ENCODE assay signal across 9 cellular contexts in the genomic region with DNA sequence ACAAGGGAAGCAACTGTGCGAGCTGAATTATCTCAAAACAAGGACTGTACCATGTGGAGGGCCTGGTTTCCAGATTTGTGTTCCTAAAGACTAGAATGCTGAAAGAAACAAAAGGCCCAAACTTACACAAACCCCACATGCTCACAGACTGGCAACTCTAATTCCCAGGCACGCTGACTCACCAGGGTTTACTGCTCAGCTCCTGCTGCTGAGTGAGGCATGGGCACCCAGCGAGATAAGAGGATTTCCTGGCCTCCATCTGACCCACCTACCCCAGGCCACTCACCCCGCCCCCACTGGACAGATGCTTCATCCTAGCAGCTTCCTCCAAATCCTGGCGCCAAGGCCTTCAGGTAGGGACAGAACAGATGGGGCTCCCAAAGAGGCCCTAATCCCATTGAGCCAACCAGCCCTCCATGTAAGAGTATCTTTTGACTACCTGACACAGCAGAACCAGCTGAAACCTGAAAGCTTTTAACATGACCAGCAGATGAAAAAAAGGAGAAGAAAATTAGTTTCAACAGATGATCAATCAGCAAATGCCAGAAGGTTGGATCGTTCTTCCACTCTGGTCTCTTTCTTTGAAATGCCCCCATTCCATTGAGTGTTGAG. TPM values are rescaled to one million over a fixed set of nuclear protein-coding genes. Genes with fewer than 3 reads are reported as not detected.
DNase-seq lines count a peak whose midpoint lies in the region; ATAC-seq and TF ChIP-seq lines count a peak whose summit lies in the region.
"Had no signal": no experiment of that assay in that cellular context is flagged by ENCODE, and none has a peak within 500 bp of the region (broad histone marks: within the 10 kb centered on the region; RNA-seq: fewer than 3 reads in every experiment).

No MANE protein-coding gene starts in this region.

- peak overlapping the region; percentile 42 for H3K27ac Mint-ChIP-seq in activated CD8-positive, alpha-beta T cell treated with anti-CD3 and anti-CD28 coated beads, Interleukin-2, amount 10 ng/mL, durations not matched to agents 7 days and 5 days
- peak overlapping the region; percentile 80 for H3K27ac Mint-ChIP-seq in glutamatergic neuron (ENCODE audit: unreplicated experiment)
- peak overlapping the region; percentile 96 for H3K27ac Mint-ChIP-seq in stimulated activated effector memory CD8-positive, alpha-beta T cell treated with anti-CD3 and anti-CD28 coated beads, Interleukin-12 subunit alpha, Interleukin-12 subunit beta, amount 100 ng/mL, for 72 hours
- H3K27ac Mint-ChIP-seq: IgD-negative memory B cell had no signal

- POLR2A ChIA-PET in activated CD8-positive, alpha-beta T cell treated with anti-CD3 and anti-CD28 coated beads, Interleukin-2, amount 10 ng/mL, durations not matched to agents 7 days and 5 days (lab: Charles Lee): interaction anchor here (0.5 to 1.2 kb wide), 2 partner anchors 8 to 273 kb away, joined by 3 to 4 read pairs; no protein-coding TSS in a partner anchor

- peaks cover 27% of the 10 kb centered on the region for H3K36me3 Mint-ChIP-seq in activated CD8-positive, alpha-beta T cell treated with anti-CD3 and anti-CD28 coated beads, Interleukin-2, amount 10 ng/mL, durations not matched to agents 7 days and 5 days (ENCODE audit: low read depth)
- H3K36me3 Mint-ChIP-seq in glutamatergic neuron (ENCODE audit: unreplicated experiment): no peaks in the 10 kb centered on the region
- peaks cover 26% of the 10 kb centered on the region for H3K36me3 Mint-ChIP-seq in stimulated activated effector memory CD8-positive, alpha-beta T cell treated with anti-CD3 and anti-CD28 coated beads, Interleukin-12 subunit alpha, Interleukin-12 subunit beta, amount 100 ng/mL, for 72 hours

- DNase-seq in EL: peak; percentile 87
- no peak for DNase-seq in activated CD8-positive, alpha-beta T cell treated with anti-CD3 and anti-CD28 coated beads, Interleukin-2, amount 10 ng/mL, durations not matched to agents 7 days and 5 days
- peak; percentile 52 for DNase-seq in glutamatergic neuron
- DNase-seq in stimulated activated effector memory CD8-positive, alpha-beta T cell treated with anti-CD3 and anti-CD28 coated beads, Interleukin-12 subunit alpha, Interleukin-12 subunit beta, amount 100 ng/mL, for 72 hours (ENCODE audit: low spot score in 2 of 2): no peak
- no peak for DNase-seq in stimulated activated naive CD4-positive, alpha-beta T cell (lab: John Stamatoyannopoulos, UW)
- no peak for DNase-seq in effector CD4-positive, alpha-beta T cell

- no peak for TF ChIP-seq CTCF in glutamatergic neuron (IDR thresholded peaks at IDR 0.05; ENCODE audit: partially characterized antibody, unreplicated experiment)

- H3K27me3 Mint-ChIP-seq in activated CD8-positive, alpha-beta T cell treated with anti-CD3 and anti-CD28 coated beads, Interleukin-2, amount 10 ng/mL, durations not matched to agents 7 days and 5 days (ENCODE audit: low read depth): no peaks in the 10 kb centered on the region
- H3K27me3 Mint-ChIP-seq in glutamatergic neuron (ENCODE audit: unreplicated experiment): peaks cover 3% of the 10 kb centered on the region
- H3K27me3 Mint-ChIP-seq: IgD-negative memory B cell had no signal

- CTCF ChIA-PET in activated CD8-positive, alpha-beta T cell treated with anti-CD3 and anti-CD28 coated beads, Interleukin-2, amount 10 ng/mL, durations not matched to agents 7 days and 5 days (lab: Charles Lee): interaction anchor here (0.7 to 4.1 kb wide), 7 partner anchors 9 to 136 kb away, joined by 3 to 34 read pairs (median 3); no protein-coding TSS in a partner anchor

- no peaks in the 10 kb centered on the region for H3K9me3 Mint-ChIP-seq in activated CD8-positive, alpha-beta T cell treated with anti-CD3 and anti-CD28 coated beads, Interleukin-2, amount 10 ng/mL, durations not matched to agents 7 days and 5 days (ENCODE audit: insufficient read depth)
- peaks cover 1% of the 10 kb centered on the region for H3K9me3 Mint-ChIP-seq in glutamatergic neuron (ENCODE audit: unreplicated experiment)
- H3K9me3 Mint-ChIP-seq in stimulated activated effector memory CD8-positive, alpha-beta T cell treated with anti-CD3 and anti-CD28 coated beads, Interleukin-12 subunit alpha, Interleukin-12 subunit beta, amount 100 ng/mL, for 72 hours: no peaks in the 10 kb centered on the region

- ATAC-seq in HG03432 (IDR thresholded peaks at IDR 0.05; ENCODE audit: unreplicated experiment): peak; percentile 27
- no peak for ATAC-seq in activated CD8-positive, alpha-beta T cell treated with anti-CD3 and anti-CD28 coated beads, Interleukin-2, amount 10 ng/mL, durations not matched to agents 7 days and 5 days
- ATAC-seq in stimulated activated effector memory CD8-positive, alpha-beta T cell treated with anti-CD3 and anti-CD28 coated beads, Interleukin-12 subunit alpha, Interleukin-12 subunit beta, amount 100 ng/mL, for 72 hours: peak; percentile 80
- ATAC-seq in HG02588 (IDR thresholded peaks at IDR 0.05; ENCODE audit: unreplicated experiment): no peak

- peaks cover 38% of the 10 kb centered on the region for H3K4me1 Mint-ChIP-seq in activated CD8-positive, alpha-beta T cell treated with anti-CD3 and anti-CD28 coated beads, Interleukin-2, amount 10 ng/mL, durations not matched to agents 7 days and 5 days (ENCODE audit: low read depth)
- peaks cover 35% of the 10 kb centered on the region for H3K4me1 Mint-ChIP-seq in glutamatergic neuron (ENCODE audit: low read depth, unreplicated experiment)
- H3K4me1 Mint-ChIP-seq in stimulated activated effector memory CD8-positive, alpha-beta T cell treated with anti-CD3 and anti-CD28 coated beads, Interleukin-12 subunit alpha, Interleukin-12 subunit beta, amount 100 ng/mL, for 72 hours: peaks cover 65% of the 10 kb centered on the region

- no peak overlapping the region for H3K4me3 Mint-ChIP-seq in activated CD8-positive, alpha-beta T cell treated with anti-CD3 and anti-CD28 coated beads, Interleukin-2, amount 10 ng/mL, durations not matched to agents 7 days and 5 days
- H3K4me3 Mint-ChIP-seq in glutamatergic neuron (ENCODE audit: unreplicated experiment): no peak overlapping the region
- peak overlapping the region; percentile 37 for H3K4me3 Mint-ChIP-seq in stimulated activated effector memory CD8-positive, alpha-beta T cell treated with anti-CD3 and anti-CD28 coated beads, Interleukin-12 subunit alpha, Interleukin-12 subunit beta, amount 100 ng/mL, for 72 hours
- H3K4me3 Mint-ChIP-seq: IgD-negative memory B cell had no signal

RNA-seq across cellular contexts. Expression of a gene that starts 33.9 kb away (rescaled TPM):
- 10 to 100 TPM in 1 of 2 experiments, 1 to 10 TPM in 1; 10.0 to 10.7 TPM for total RNA-seq in activated CD8-positive, alpha-beta T cell treated with anti-CD3 and anti-CD28 coated beads, Interleukin-2, amount 10 ng/mL, durations not matched to agents 7 days and 5 days
- 15.3 TPM for total RNA-seq in glutamatergic neuron (ENCODE audit: unreplicated experiment)

RNA-seq across cellular contexts. Expression of a gene that starts 34.3 kb away (rescaled TPM):
- 10 to 100 TPM; 27.5 to 28.0 TPM for total RNA-seq in activated CD8-positive, alpha-beta T cell treated with anti-CD3 and anti-CD28 coated beads, Interleukin-2, amount 10 ng/mL, durations not matched to agents 7 days and 5 days
- total RNA-seq in glutamatergic neuron (ENCODE audit: unreplicated experiment): 23.2 TPM

RNA-seq across cellular contexts. Expression of a gene that starts 59.9 kb away (rescaled TPM):
- total RNA-seq in activated CD8-positive, alpha-beta T cell treated with anti-CD3 and anti-CD28 coated beads, Interleukin-2, amount 10 ng/mL, durations not matched to agents 7 days and 5 days: 10 to 100 TPM; 10.6 to 11.2 TPM
- total RNA-seq in glutamatergic neuron (ENCODE audit: unreplicated experiment): 5.9 TPM

RNA-seq across cellular contexts. Expression of a gene that starts 60.0 kb away (rescaled TPM):
- 10 to 100 TPM; 15.0 to 15.4 TPM for total RNA-seq in activated CD8-positive, alpha-beta T cell treated with anti-CD3 and anti-CD28 coated beads, Interleukin-2, amount 10 ng/mL, durations not matched to agents 7 days and 5 days
- total RNA-seq in glutamatergic neuron (ENCODE audit: unreplicated experiment): 14.2 TPM

Comparison
In these comparisons a context has a peak if more than half of its experiments do, and no peak if none do; other contexts are left out.
1. DNase-seq: peak in EL (single experiment) and glutamatergic neuron (single experiment); none in activated CD8-positive, alpha-beta T cell treated with anti-CD3 and anti-CD28 coated beads, Interleukin-2, amount 10 ng/mL, durations not matched to agents 7 days and 5 days (single experiment), stimulated activated effector memory CD8-positive, alpha-beta T cell treated with anti-CD3 and anti-CD28 coated beads, Interleukin-12 subunit alpha, Interleukin-12 subunit beta, amount 100 ng/mL, for 72 hours (0 of 2), stimulated activated naive CD4-positive, alpha-beta T cell (0 of 6) and effector CD4-positive, alpha-beta T cell (single experiment).
2. ATAC-seq: peak in HG03432 (single experiment) and stimulated activated effector memory CD8-positive, alpha-beta T cell treated with anti-CD3 and anti-CD28 coated beads, Interleukin-12 subunit alpha, Interleukin-12 subunit beta, amount 100 ng/mL, for 72 hours (single experiment); none in activated CD8-positive, alpha-beta T cell treated with anti-CD3 and anti-CD28 coated beads, Interleukin-2, amount 10 ng/mL, durations not matched to agents 7 days and 5 days (single experiment) and HG02588 (single experiment).
3. H3K27ac Mint-ChIP-seq: peak in every context shown above with its lines; median percentile 96 in stimulated activated effector memory CD8-positive, alpha-beta T cell treated with anti-CD3 and anti-CD28 coated beads, Interleukin-12 subunit alpha, Interleukin-12 subunit beta, amount 100 ng/mL, for 72 hours; 80 in glutamatergic neuron; 42 in activated CD8-positive, alpha-beta T cell treated with anti-CD3 and anti-CD28 coated beads, Interleukin-2, amount 10 ng/mL, durations not matched to agents 7 days and 5 days.